In genomic region chr3:53591646-53592045, GRCh38 we compare ENCODE assay signal across 19 cellular contexts.
DNase-seq lines count a peak whose midpoint lies in the region; ATAC-seq and TF ChIP-seq lines count a peak whose summit lies in the region.
"Had no signal": no experiment of that assay in that cellular context is flagged by ENCODE, and none has a peak within 500 bp of the region (broad histone marks: within the 10 kb centered on the region; RNA-seq: fewer than 3 reads in every experiment).

No MANE protein-coding gene starts in this region.

- CTCF ChIA-PET in Caco-2 (lab: Charles Lee): no interaction called here
- CTCF ChIA-PET in PC-9 (lab: Charles Lee): no interaction called here

- no peak for TF ChIP-seq POLR2A in prostate gland (IDR thresholded peaks at IDR 0.05)

- 68% methylated on average over 6 of the region's 6 CpGs for WGBS in prostate gland

- TF ChIP-seq CTCF in Caco-2 (IDR thresholded peaks at IDR 0.05; ENCODE audit: insufficient read depth in 1 of 2, low read depth in 1 of 2, low read length in 1 of 2, severe bottlenecking in 1 of 2, unreplicated experiment in 1 of 2): no peak
- no peak for TF ChIP-seq CTCF in VCaP (conservative IDR thresholded peaks at IDR 0.05)
- no peak for TF ChIP-seq CTCF in prostate gland (IDR thresholded peaks at IDR 0.05)
- TF ChIP-seq CTCF in natural killer cell (IDR thresholded peaks at IDR 0.05): no peak
- no peak for TF ChIP-seq CTCF in PC-9 (conservative IDR thresholded peaks at IDR 0.05)

- intact Hi-C loops in Caco-2 (cut with micrococcal nuclease; ENCODE audit: unreplicated experiment): no loop called here
- intact Hi-C loops in prostate gland (cut with DNase I): no loop called here
- intact Hi-C loops in natural killer cell (cut with micrococcal nuclease): no loop called here
- intact Hi-C loops in PC-9 (cut with micrococcal nuclease; ENCODE audit: unreplicated experiment): no loop called here

- no peaks in the 10 kb centered on the region for H3K9me3 ChIP-seq in Caco-2
- no peaks in the 10 kb centered on the region for H3K9me3 ChIP-seq in prostate gland
- H3K9me3 ChIP-seq in PC-9 (ENCODE audit: insufficient read depth, low read depth): no peaks in the 10 kb centered on the region
- H3K9me3 ChIP-seq: BE2C; BLaER1 treated with 17β-estradiol and CSF1 and Interleukin-3, amounts not matched to agents 10 nM and 100 nM had no signal

- no peaks in the 10 kb centered on the region for H3K27me3 Mint-ChIP-seq in Caco-2 (ENCODE audit: insufficient read depth, unreplicated experiment)
- peaks cover 7 to 8% of the 10 kb centered on the region in 2 donors for H3K27me3 Mint-ChIP-seq in natural killer cell (ENCODE audit: low read depth in 2 of 2)
- H3K27me3 Mint-ChIP-seq: CD4-positive, alpha-beta T cell had no signal

- H3K9me3 Mint-ChIP-seq in Caco-2 (ENCODE audit: unreplicated experiment) (no peaks in the 10 kb centered on the region), natural killer cell (no peaks in the 10 kb centered on the region)
- H3K9me3 Mint-ChIP-seq: CD4-positive, alpha-beta T cell; CD8-positive, alpha-beta memory T cell; GM23338 had no signal

- no peaks in the 10 kb centered on the region; the same call in 1 of the 2 replicates for H3K36me3 ChIP-seq in Caco-2 (ENCODE audit: control insufficient read depth, insufficient read depth, low read length)
- H3K36me3 ChIP-seq in prostate gland: no peaks in the 10 kb centered on the region
- no peaks in the 10 kb centered on the region for H3K36me3 ChIP-seq in PC-9 (ENCODE audit: low read depth)
- H3K36me3 ChIP-seq: BE2C; BLaER1 treated with 17β-estradiol and CSF1 and Interleukin-3, amounts not matched to agents 10 nM and 100 nM had no signal

- no peak overlapping the region for H3K4me2 ChIP-seq in PC-9
- H3K4me2 ChIP-seq: BLaER1 treated with 17β-estradiol and CSF1 and Interleukin-3, amounts not matched to agents 10 nM and 100 nM; GM23338 had no signal

- H3K4me3 ChIP-seq in Caco-2 (ENCODE audit: low read depth, low read length): no peak overlapping the region
- H3K4me3 ChIP-seq in prostate gland: no peak overlapping the region
- no peak overlapping the region for H3K4me3 ChIP-seq in PC-9
- H3K4me3 ChIP-seq: BLaER1 treated with 17β-estradiol and CSF1 and Interleukin-3, amounts not matched to agents 10 nM and 100 nM; GM23338 had no signal

- H3K4me1 ChIP-seq in Caco-2: no peaks in the 10 kb centered on the region
- H3K4me1 ChIP-seq in prostate gland (replicated peaks): no peaks in the 10 kb centered on the region
- no peaks in the 10 kb centered on the region for H3K4me1 ChIP-seq in PC-9 (replicated peaks; ENCODE audit: insufficient read depth)
- H3K4me1 ChIP-seq: BE2C had no signal

- H3K4me1 Mint-ChIP-seq in Caco-2 (ENCODE audit: low read depth, unreplicated experiment) (no peaks in the 10 kb centered on the region), natural killer cell (no peaks in the 10 kb centered on the region)
- H3K4me1 Mint-ChIP-seq: CD14-positive monocyte; CD8-positive, alpha-beta memory T cell; GM23338; H9 had no signal

- H3K9me2 ChIP-seq in PC-9 (ENCODE audit: insufficient read depth): no peaks in the 10 kb centered on the region

- H2AFZ ChIP-seq in PC-9: no peak overlapping the region
- H2AFZ ChIP-seq: GM23338 had no signal

- H3K27ac ChIP-seq in VCaP (peak overlapping the region; percentile 41), prostate gland (peak overlapping the region; percentile 80 to 81), PC-9 (no peak overlapping the region)
- H3K27ac ChIP-seq: 22Rv1; BLaER1 treated with 17β-estradiol and CSF1 and Interleukin-3, amounts not matched to agents 10 nM and 100 nM had no signal

- H3K27me3 ChIP-seq in Caco-2 (replicated peaks; ENCODE audit: control insufficient read depth, insufficient read depth, low read length): no peaks in the 10 kb centered on the region
- H3K27me3 ChIP-seq in prostate gland (replicated peaks; ENCODE audit: insufficient read depth): no peaks in the 10 kb centered on the region
- H3K27me3 ChIP-seq in PC-9 (ENCODE audit: insufficient read depth, low read depth): peaks cover 74% of the 10 kb centered on the region
- H3K27me3 ChIP-seq: BE2C; BLaER1 treated with 17β-estradiol and CSF1 and Interleukin-3, amounts not matched to agents 10 nM and 100 nM had no signal

- H3K4me3 Mint-ChIP-seq in Caco-2 (ENCODE audit: unreplicated experiment): no peak overlapping the region
- no peak overlapping the region for H3K4me3 Mint-ChIP-seq in natural killer cell
- H3K4me3 Mint-ChIP-seq: CD14-positive monocyte; CD4-positive, alpha-beta T cell; CD8-positive, alpha-beta memory T cell; GM23338; H9 had no signal

- BruUV-seq in Caco-2 (replicated peaks; lab: Mats Ljungman, UMichigan) (no TSS peak), PC-9 (replicated peaks; lab: Mats Ljungman, UMichigan) (no TSS peak)

- POLR2A ChIA-PET in Caco-2 (lab: Charles Lee): no interaction called here
- POLR2A ChIA-PET in PC-9 (lab: Charles Lee; ENCODE audit: unreplicated experiment): no interaction called here

- no peaks in the 10 kb centered on the region for H4K20me1 ChIP-seq in PC-9 (ENCODE audit: insufficient read depth)
- H4K20me1 ChIP-seq: BLaER1 treated with 17β-estradiol and CSF1 and Interleukin-3, amounts not matched to agents 10 nM and 100 nM had no signal

- H3K79me2 ChIP-seq in PC-9 (ENCODE audit: low read depth): no peaks in the 10 kb centered on the region

- no peaks in the 10 kb centered on the region for H3K36me3 Mint-ChIP-seq in Caco-2 (ENCODE audit: insufficient read depth, unreplicated experiment)
- no peaks in the 10 kb centered on the region for H3K36me3 Mint-ChIP-seq in natural killer cell
- H3K36me3 Mint-ChIP-seq: CD14-positive monocyte; CD8-positive, alpha-beta memory T cell had no signal

- DNase-seq in Caco-2: no peak
- DNase-seq in prostate gland (ENCODE audit: low spot score): peak; percentile 51
- DNase-seq in natural killer cell: no peak
- no peak for DNase-seq in PC-9
- DNase-seq in activated gamma-delta T cell treated with Interleukin-2 at 50 U/mL for 16 hours: no peak
- DNase-seq: BE2C; Calu3; CD4-positive, alpha-beta T cell; CD8-positive, alpha-beta memory T cell; DMS53; DMS79 treated with DMSO at 0.1 percent for 48 hours; GF-D8; H9 had no signal

- H3F3A ChIP-seq in PC-9 (ENCODE audit: insufficient read depth, low read depth): no peaks in the 10 kb centered on the region

- H3K27ac Mint-ChIP-seq in Caco-2 (ENCODE audit: unreplicated experiment) (peak overlapping the region; percentile 4), natural killer cell (no peak overlapping the region)
- H3K27ac Mint-ChIP-seq: CD14-positive monocyte; CD4-positive, alpha-beta T cell; CD8-positive, alpha-beta memory T cell; GM23338; H9 had no signal

- ATAC-seq in natural killer cell: no peak
- ATAC-seq: GM23338, HCT116 had no signal
